In genomic region chr19:12400618-12401502, GRCh38 we compare ENCODE assay signal across 1 cellular context.
A peak's percentile ranks its signal among the peaks of the same experiment; 100 is the strongest.
TF ChIP-seq lines count a peak whose summit lies in the region.

TSS of gene ZNF799 (minus strand) at chr19:12401271. CDS start at chr19:12401070, 201 bp downstream.

TF ChIP-seq in K562, 482 proteins besides CTCF, POLR2A, EP300 and RAD21 (continued from another document and continues in another):
- TF ChIP-seq HINFP (tag; conservative IDR thresholded peaks at IDR 0.05; ENCODE audit: low read depth) (no peak), ESRRA (IDR thresholded peaks at IDR 0.05; ENCODE audit: borderline replicate concordance, low read depth) (no peak), ZNF764 (CRISPR knock-in tag; IDR thresholded peaks at IDR 0.05; ENCODE audit: low read depth) (no peak), ZNF551 (CRISPR knock-in tag; IDR thresholded peaks at IDR 0.05) (no peak), ZNF512 (tag; IDR thresholded peaks at IDR 0.05) (no peak), RBM25 (IDR thresholded peaks at IDR 0.05; ENCODE audit: low read depth, low read length, severe bottlenecking) (peak; percentile 38), U2AF1 (optimal IDR thresholded peaks at IDR 0.05; ENCODE audit: low read depth, low read length) (no peak), ZNF79 (CRISPR knock-in tag; IDR thresholded peaks at IDR 0.05; ENCODE audit: low read depth) (no peak), ZNF165 (CRISPR knock-in tag; IDR thresholded peaks at IDR 0.05; ENCODE audit: borderline replicate concordance) (no peak), ZBED1 (IDR thresholded peaks at IDR 0.05) (no peak), MECOM (CRISPR knock-in tag; IDR thresholded peaks at IDR 0.05) (no peak), TAL1 (IDR thresholded peaks at IDR 0.05) (no peak), ZBTB7A (IDR thresholded peaks at IDR 0.05; ENCODE audit: borderline replicate concordance, control insufficient read depth, low read depth, low read length) (0 out of 2 replicates have a peak, but pooled peaks have one; percentile 11), ATF7 (IDR thresholded peaks at IDR 0.05) (peak; percentile 53; the same call in 1 of the 2 replicates), RNF2 (IDR thresholded peaks at IDR 0.05) (no peak), HNRNPL (IDR thresholded peaks at IDR 0.05; ENCODE audit: low read depth, low read length) (no peak), GTF2A2 (tag; IDR thresholded peaks at IDR 0.05) (no peak), ETS1 (conservative IDR thresholded peaks at IDR 0.05; ENCODE audit: control insufficient read depth, low read depth, low read length) (no peak), ZZZ3 (IDR thresholded peaks at IDR 0.05) (no peak), RUNX1 (IDR thresholded peaks at IDR 0.05; ENCODE audit: low read depth) (no peak), ZNF12 (CRISPR knock-in tag; IDR thresholded peaks at IDR 0.05) (no peak), TCF15 (CRISPR knock-in tag; IDR thresholded peaks at IDR 0.05) (no peak), ZBTB33 (CRISPR knock-in tag; IDR thresholded peaks at IDR 0.05) (peak; percentile 46; the same call in 1 of the 2 replicates), CBX5 (IDR thresholded peaks at IDR 0.05; ENCODE audit: borderline replicate concordance, low read depth) (no peak), DACH1 (IDR thresholded peaks at IDR 0.05; ENCODE audit: partially characterized antibody) (peak; percentile 79), ZNF124 (CRISPR knock-in tag; IDR thresholded peaks at IDR 0.05) (no peak), CREM (IDR thresholded peaks at IDR 0.05; ENCODE audit: low read depth) (0 out of 2 replicates have a peak, but pooled peaks have one; percentile 2), ZKSCAN3 (CRISPR knock-in tag; IDR thresholded peaks at IDR 0.05) (no peak), ARNT (IDR thresholded peaks at IDR 0.05) (no peak), TBP (optimal IDR thresholded peaks at IDR 0.05; ENCODE audit: low read depth, low read length) (peak; percentile 29), BRF2 (IDR thresholded peaks at IDR 0.05; ENCODE audit: borderline replicate concordance, insufficient read depth, insufficient read length) (no peak), PML (IDR thresholded peaks at IDR 0.05; ENCODE audit: low read length) (0 out of 2 replicates have a peak, but pooled peaks have one; percentile 31), HEY1 (CRISPR knock-in tag; IDR thresholded peaks at IDR 0.05; ENCODE audit: borderline replicate concordance) (no peak), ZNF24 (IDR thresholded peaks at IDR 0.05) (no peak), ELF1 (tag; IDR thresholded peaks at IDR 0.05) (no peak; the same call in 1 of the 2 replicates), IFI16 (CRISPR knock-in tag; IDR thresholded peaks at IDR 0.05) (no peak), MLLT1 (IDR thresholded peaks at IDR 0.05) (no peak), NCOR1 (IDR thresholded peaks at IDR 0.05) (no peak), BHLHE40 (IDR thresholded peaks at IDR 0.05; ENCODE audit: low read length) (no peak; the same call in 1 of the 2 replicates), SMAD3 (CRISPR knock-in tag; conservative IDR thresholded peaks at IDR 0.05) (no peak), ELK1 (CRISPR knock-in tag; IDR thresholded peaks at IDR 0.05) (no peak), NR2C2 (CRISPR knock-in tag; IDR thresholded peaks at IDR 0.05) (no peak), NR2C2 (tag; IDR thresholded peaks at IDR 0.05) (no peak), ZFP1 (CRISPR knock-in tag; IDR thresholded peaks at IDR 0.05) (no peak), ZNF282 (CRISPR knock-in tag; IDR thresholded peaks at IDR 0.05) (no peak), ZKSCAN8 (CRISPR knock-in tag; IDR thresholded peaks at IDR 0.05) (no peak), SMAD1 (IDR thresholded peaks at IDR 0.05; ENCODE audit: low read depth, low read length, partially characterized antibody) (no peak), NFYB (IDR thresholded peaks at IDR 0.05; ENCODE audit: extremely low read depth, insufficient read length) (peak; percentile 86), MAFK (IDR thresholded peaks at IDR 0.05; ENCODE audit: low read length) (no peak), AFF1 (IDR thresholded peaks at IDR 0.05; ENCODE audit: low read depth in 1 of 2, partially characterized antibody in 2 of 2) (no peak), RBM22 (IDR thresholded peaks at IDR 0.05; ENCODE audit: low read depth, low read length, poor library complexity, severe bottlenecking) (no peak), DEAF1 (CRISPR knock-in tag; IDR thresholded peaks at IDR 0.05) (no peak), ZNF830 (CRISPR knock-in tag; IDR thresholded peaks at IDR 0.05) (no peak), ZNF121 (CRISPR knock-in tag; conservative IDR thresholded peaks at IDR 0.05) (no peak), DIDO1 (tag; IDR thresholded peaks at IDR 0.05; ENCODE audit: low read depth) (no peak), POLR2AphosphoS5 (IDR thresholded peaks at IDR 0.05; ENCODE audit: control insufficient read depth, insufficient read depth, low read depth, low read length) (no peak), TCFL5 (CRISPR knock-in tag; conservative IDR thresholded peaks at IDR 0.05) (no peak)
